ENCODE assay signal across 15 cellular contexts in genomic region chr14:30053103-30053502, GRCh38.
"Had no signal": no experiment of that assay in that cellular context is flagged by ENCODE, and none has a peak within 500 bp of the region (broad histone marks: within the 10 kb centered on the region; RNA-seq: fewer than 3 reads in every experiment).

No MANE protein-coding gene starts in this region.

- DNase-seq: effector memory CD4-positive, alpha-beta T cell; glutamatergic neuron; islet precursor cell; mammary epithelial cell; naive B cell; occipital lobe; pancreas; retina; right lobe of liver; spleen; stimulated activated CD4-positive, alpha-beta T cell treated with anti-CD3 and anti-CD28 coated beads, Interleukin-15, amount 100 ng/mL, for 24 hours; stimulated activated CD4-positive, alpha-beta T cell treated with anti-CD3 and anti-CD28 coated beads, Interleukin-1b, Interleukin-23, amount 100 ng/mL, for 48 hours; stimulated activated CD4-positive, alpha-beta T cell treated with anti-CD3 and anti-CD28 coated beads, Interleukin-4, amount 100 ng/mL, for 24 hours; tibial artery; upper lobe of right lung had no signal
